ENCODE assay signal across 18 cellular contexts in genomic region chr5:59593608-59594007, GRCh38.
DNase-seq lines count a peak whose midpoint lies in the region; ATAC-seq and TF ChIP-seq lines count a peak whose summit lies in the region.
"Had no signal": no experiment of that assay in that cellular context is flagged by ENCODE, and none has a peak within 500 bp of the region (broad histone marks: within the 10 kb centered on the region; RNA-seq: fewer than 3 reads in every experiment).

No MANE protein-coding gene starts in this region.

- no peak overlapping the region for H3K4me3 ChIP-seq in GM23338
- H3K4me3 ChIP-seq in RWPE2 (ENCODE audit: severe bottlenecking), result no peak overlapping the region
- H3K4me3 ChIP-seq in prostate gland, result no peak overlapping the region
- no peak overlapping the region for H3K4me3 ChIP-seq in thyroid gland (replicated peaks in 1 of 3)
- H3K4me3 ChIP-seq: MG63 had no signal

- peak overlapping the region; percentile 43; the same call in 1 of the 2 replicates for H2AFZ ChIP-seq in GM23338

- H3K27me3 Mint-ChIP-seq in GM23338 (ENCODE audit: insufficient read depth, low read depth, poor library complexity) (peaks cover 1% of the 10 kb centered on the region), memory B cell (no peaks in the 10 kb centered on the region)

- H3K9me3 ChIP-seq in RWPE2 (ENCODE audit: severe bottlenecking) (no peaks in the 10 kb centered on the region), prostate gland (no peaks in the 10 kb centered on the region), thyroid gland (no peaks in the 10 kb centered on the region)
- H3K9me3 ChIP-seq: MG63 had no signal

- peaks cover 19% of the 10 kb centered on the region for H3K4me1 ChIP-seq in GM23338 (ENCODE audit: insufficient read depth)
- peaks cover 52% of the 10 kb centered on the region for H3K4me1 ChIP-seq in RWPE2 (ENCODE audit: insufficient read depth, poor library complexity, severe bottlenecking)
- no peaks in the 10 kb centered on the region for H3K4me1 ChIP-seq in prostate gland (replicated peaks)
- H3K4me1 ChIP-seq in thyroid gland, result no peaks in the 10 kb centered on the region

- peaks cover 28% of the 10 kb centered on the region for H3K4me1 Mint-ChIP-seq in GM23338
- H3K4me1 Mint-ChIP-seq in memory B cell, result peaks cover 13% of the 10 kb centered on the region

- DNase-seq in GM23338 (ENCODE audit: low spot score) (no peak), RWPE2 (ENCODE audit: low spot score) (no peak), memory B cell (ENCODE audit: low spot score in 2 of 2) (no peak), prostate gland (ENCODE audit: low spot score) (no peak), NCI-H2029 treated with DMSO at 0.1 percent for 48 hours (lab: John Stamatoyannopoulos, UW) (no peak), thyroid gland (no peak), NCI-H2107 (lab: John Stamatoyannopoulos, UW) (no peak)
- DNase-seq in activated effector memory CD4-positive, alpha-beta T cell treated with Interleukin-2 at 50 U/mL for 16 hours, result no peak
- DNase-seq: C1 segment of cervical spinal cord, COR-L47, KG1, MG63, NCI-H1105, NCI-H1694 treated with DMSO at 0.1 percent for 48 hours, NCI-H2171, NCI-H446 treated with DMSO at 0.1 percent for 48 hours, NCI-H82, SIG-M5 had no signal

- no peak overlapping the region for H3K4me2 ChIP-seq in GM23338

- 83% methylated on average over 2 of the region's 2 CpGs for WGBS in prostate gland
- 80% methylated on average over 2 of the region's 2 CpGs for whole genome bisulfite sequencing in thyroid gland, 2 donors

- H3K79me2 ChIP-seq in GM23338 (replicated peaks; ENCODE audit: insufficient read depth), result no peaks in the 10 kb centered on the region

- no peaks in the 10 kb centered on the region for H3F3A ChIP-seq in GM23338 (replicated peaks; ENCODE audit: low read depth)

- H3K27ac Mint-ChIP-seq in GM23338, result no peak overlapping the region
- peak overlapping the region; percentile 74 for H3K27ac Mint-ChIP-seq in memory B cell

- H3K9me3 Mint-ChIP-seq in GM23338, result no peaks in the 10 kb centered on the region
- H3K9me3 Mint-ChIP-seq in memory B cell, result peaks cover 2% of the 10 kb centered on the region

- no peaks in the 10 kb centered on the region for H4K20me1 ChIP-seq in GM23338 (replicated peaks; ENCODE audit: insufficient read depth)

- peaks cover 4% of the 10 kb centered on the region; the same call in 1 of the 3 replicates for H3K36me3 Mint-ChIP-seq in GM23338 (ENCODE audit: low read depth)
- peaks cover 2% of the 10 kb centered on the region for H3K36me3 Mint-ChIP-seq in memory B cell

- TF ChIP-seq CTCF in GM23338 (conservative IDR thresholded peaks at IDR 0.05; ENCODE audit: low read depth in 2 of 2) (no peak), RWPE2 (IDR thresholded peaks at IDR 0.05; ENCODE audit: poor library complexity, severe bottlenecking) (no peak), prostate gland (IDR thresholded peaks at IDR 0.05) (no peak), thyroid gland (IDR thresholded peaks at IDR 0.05) (no peak)

- ATAC-seq in GM23338, result no peak
- no peak for ATAC-seq in RWPE2 (ENCODE audit: low read depth)
- no peak for ATAC-seq in memory B cell (ENCODE audit: low read depth)

- intact Hi-C loops in prostate gland (cut with DNase I), result no loop called here
- intact Hi-C loops in thyroid gland (cut with DNase I), result no loop called here

- no peaks in the 10 kb centered on the region for H3K27me3 ChIP-seq in GM23338 (ENCODE audit: insufficient read depth)
- no peaks in the 10 kb centered on the region for H3K27me3 ChIP-seq in RWPE2 (ENCODE audit: insufficient read depth, poor library complexity, severe bottlenecking)
- no peaks in the 10 kb centered on the region for H3K27me3 ChIP-seq in prostate gland (replicated peaks; ENCODE audit: insufficient read depth)
- H3K27me3 ChIP-seq in thyroid gland, result no peaks in the 10 kb centered on the region
- H3K27me3 ChIP-seq: MG63 had no signal

- H3K9me2 ChIP-seq in GM23338 (ENCODE audit: insufficient read depth), result no peaks in the 10 kb centered on the region

- H3K27ac ChIP-seq in GM23338 (ENCODE audit: low read depth), result no peak overlapping the region
- H3K27ac ChIP-seq in RWPE2 (ENCODE audit: poor library complexity, severe bottlenecking), result peak overlapping the region; percentile 3
- peak overlapping the region; percentile 1 to 12 for H3K27ac ChIP-seq in prostate gland
- no peak overlapping the region for H3K27ac ChIP-seq in thyroid gland

- TF ChIP-seq POLR2A in prostate gland (IDR thresholded peaks at IDR 0.05), result no peak
- TF ChIP-seq POLR2A in thyroid gland (IDR thresholded peaks at IDR 0.05), result no peak

- H3K36me3 ChIP-seq in GM23338 (ENCODE audit: insufficient read depth) (no peaks in the 10 kb centered on the region), RWPE2 (ENCODE audit: low read depth) (no peaks in the 10 kb centered on the region), prostate gland (no peaks in the 10 kb centered on the region), thyroid gland (no peaks in the 10 kb centered on the region)
- H3K36me3 ChIP-seq: MG63 had no signal

- no peak overlapping the region for H3K4me3 Mint-ChIP-seq in GM23338
- no peak overlapping the region for H3K4me3 Mint-ChIP-seq in memory B cell

TF ChIP-seq in GM23338, 12 proteins besides CTCF, POLR2A, EP300 and RAD21 (continues in another document):
- no peak for TF ChIP-seq NANOG (IDR thresholded peaks at IDR 0.05; ENCODE audit: borderline replicate concordance)
- TF ChIP-seq REST (IDR thresholded peaks at IDR 0.05; ENCODE audit: unreplicated experiment), result no peak
- TF ChIP-seq ZNF331 (CRISPR knock-in tag; IDR thresholded peaks at IDR 0.05; ENCODE audit: low read depth), result no peak
- no peak for TF ChIP-seq EZH2phosphoT487 (IDR thresholded peaks at IDR 0.05; ENCODE audit: unreplicated experiment)
- no peak for TF ChIP-seq JUNB (IDR thresholded peaks at IDR 0.05; ENCODE audit: unreplicated experiment)
- TF ChIP-seq STAT1 (IDR thresholded peaks at IDR 0.05; ENCODE audit: unreplicated experiment), result no peak
- TF ChIP-seq CREB1 (CRISPR knock-in tag; IDR thresholded peaks at IDR 0.05; ENCODE audit: low read depth), result no peak
- TF ChIP-seq EZH2 (IDR thresholded peaks at IDR 0.05; ENCODE audit: low read depth, unreplicated experiment), result no peak

Comparison
In these comparisons a context has a peak if more than half of its experiments do, and no peak if none do; other contexts are left out.
1. H3K27ac ChIP-seq: peak in RWPE2 (single experiment) and prostate gland (2 of 2); none in GM23338 (single experiment) and thyroid gland (0 of 3).